Comparison of ENCODE assay signal across 8 cellular contexts in genomic region chr3:57227930-57228733, GRCh38. TPM values are rescaled to one million over a fixed set of nuclear protein-coding genes. Genes with fewer than 3 reads are reported as not detected.
A peak's percentile ranks its signal among the peaks of the same experiment; 100 is the strongest.
DNase-seq lines count a peak whose midpoint lies in the region; ATAC-seq and TF ChIP-seq lines count a peak whose summit lies in the region.

No MANE protein-coding gene starts in this region.

- peak overlapping the region; percentile 88 for H3K9ac ChIP-seq in GM23248

- H3K27ac Mint-ChIP-seq in activated CD4-positive, alpha-beta T cell treated with anti-CD3 and anti-CD28 coated beads for 36 hours: peak overlapping the region; percentile 78

- CTCF ChIA-PET in activated CD4-positive, alpha-beta T cell treated with anti-CD3 and anti-CD28 coated beads for 36 hours (lab: Charles Lee): interaction anchor here (0.7 to 1.4 kb wide), 4 partner anchors 14 to 108 kb away, joined by 3 to 4 read pairs (median 4); no protein-coding TSS in a partner anchor

- H3K36me3 Mint-ChIP-seq in activated CD4-positive, alpha-beta T cell treated with anti-CD3 and anti-CD28 coated beads for 36 hours (ENCODE audit: low read depth): no peaks in the 10 kb centered on the region

- peak overlapping the region; percentile 92 for H3K4me3 ChIP-seq in GM06990 (replicated peaks; ENCODE audit: low read depth, low read length)
- peak overlapping the region; percentile 87 for H3K4me3 ChIP-seq in GM23248
- H3K4me3 ChIP-seq in LNCaP clone FGC (ENCODE audit: low read depth, low read length): peak overlapping the region; percentile 77
- peak overlapping the region; percentile 86 for H3K4me3 ChIP-seq in choroid plexus epithelial cell (ENCODE audit: low read depth, low read length)
- peak overlapping the region; percentile 61 for H3K4me3 ChIP-seq in kidney epithelial cell (ENCODE audit: low read depth, low read length)

- intact Hi-C loops in activated CD4-positive, alpha-beta T cell treated with anti-CD3 and anti-CD28 coated beads for 36 hours (cut with DNase I, micrococcal nuclease): loop anchor here (1.0 to 10.0 kb wide), 13 partner anchors 58 to 1264 kb away; partner anchors contain the start of genes ARF4 (in 2 of the 2), DENND6A (in 2 of the 2), CCDC66 (in 1 of the 2) and HTD2 (in 1 of the 2)

- H3F3A ChIP-seq in GM23248 (ENCODE audit: insufficient read depth): peaks cover 29% of the 10 kb centered on the region

- H2AFZ ChIP-seq in GM23248: peak overlapping the region; percentile 89

- in situ Hi-C loops in GM23248 (cut with MboI): loop anchor here (10.0 kb wide), 1 partner anchor 133 kb away; no protein-coding TSS in a partner anchor

- peaks cover 52% of the 10 kb centered on the region for H3K79me2 ChIP-seq in GM23248 (ENCODE audit: insufficient read depth)

- H3K36me3 ChIP-seq in GM06990 (ENCODE audit: control insufficient read depth, insufficient read depth, low read length) (no peaks in the 10 kb centered on the region), GM23248 (ENCODE audit: low read depth) (no peaks in the 10 kb centered on the region), kidney epithelial cell (ENCODE audit: control insufficient read depth, insufficient read depth, low read length) (no peaks in the 10 kb centered on the region)

- H3K27ac ChIP-seq in GM23248: peak overlapping the region; percentile 75

- no peaks in the 10 kb centered on the region for H3K27me3 ChIP-seq in GM06990 (replicated peaks; ENCODE audit: control insufficient read depth, insufficient read depth, low read length)
- H3K27me3 ChIP-seq in GM23248 (replicated peaks; ENCODE audit: insufficient read depth): no peaks in the 10 kb centered on the region
- no peaks in the 10 kb centered on the region for H3K27me3 ChIP-seq in kidney epithelial cell (ENCODE audit: control insufficient read depth, insufficient read depth, low read length)

- TF ChIP-seq CTCF in GM06990 (IDR thresholded peaks at IDR 0.05; ENCODE audit: insufficient read depth, low read length, poor library complexity, severe bottlenecking): no peak
- no peak for TF ChIP-seq CTCF in LNCaP clone FGC (IDR thresholded peaks at IDR 0.05; ENCODE audit: control insufficient read depth, extremely low read depth, insufficient read depth)
- TF ChIP-seq CTCF in choroid plexus epithelial cell (conservative IDR thresholded peaks at IDR 0.05; ENCODE audit: low read depth, low read length): no peak
- no peak for TF ChIP-seq CTCF in kidney epithelial cell (IDR thresholded peaks at IDR 0.05; ENCODE audit: insufficient read depth, low read length, poor library complexity, severe bottlenecking)

- H3K9me3 ChIP-seq in GM23248 (ENCODE audit: low read depth): no peaks in the 10 kb centered on the region

- peaks cover 30% of the 10 kb centered on the region for H3K4me1 Mint-ChIP-seq in activated CD4-positive, alpha-beta T cell treated with anti-CD3 and anti-CD28 coated beads for 36 hours

- peak overlapping the region; percentile 90 for H3K4me2 ChIP-seq in GM23248 (ENCODE audit: unreplicated experiment)

- POLR2A ChIA-PET in activated CD4-positive, alpha-beta T cell treated with anti-CD3 and anti-CD28 coated beads for 36 hours (lab: Charles Lee): no interaction called here

- H3K9me2 ChIP-seq in GM23248 (ENCODE audit: insufficient read depth): no peaks in the 10 kb centered on the region

- H3K27me3 Mint-ChIP-seq in activated CD4-positive, alpha-beta T cell treated with anti-CD3 and anti-CD28 coated beads for 36 hours: no peaks in the 10 kb centered on the region

- peak; percentile 31 for ATAC-seq in activated CD4-positive, alpha-beta T cell treated with anti-CD3 and anti-CD28 coated beads for 36 hours

- H3K9me3 Mint-ChIP-seq in activated CD4-positive, alpha-beta T cell treated with anti-CD3 and anti-CD28 coated beads for 36 hours (ENCODE audit: low read depth): no peaks in the 10 kb centered on the region

- DNase-seq in GM06990 (ENCODE audit: extremely low read depth, insufficient read length) (peak; percentile 72), GM23248 (peak; percentile 76), LNCaP clone FGC (ENCODE audit: low read depth) (no peak), choroid plexus epithelial cell (ENCODE audit: low read depth) (peak; percentile 68), kidney epithelial cell (ENCODE audit: low read depth) (peak; percentile 7), DMS153 (lab: John Stamatoyannopoulos, UW) (no peak)
- DNase-seq in activated CD4-positive, alpha-beta T cell treated with anti-CD3 and anti-CD28 coated beads for 36 hours: peak; percentile 70
- peak; percentile 8 to 24 (median 12) for DNase-seq in stimulated activated CD4-positive, alpha-beta T cell treated with anti-CD3 and anti-CD28 coated beads, Interleukin-12 subunit alpha, Interleukin-12 subunit beta, amount 100 ng/mL, for 48 hours (ENCODE audit: low read depth in 2 of 3, low spot score in 1 of 3)

- H3K4me1 ChIP-seq in GM23248 (ENCODE audit: insufficient read depth): peaks cover 32% of the 10 kb centered on the region

- peak overlapping the region; percentile 88 for H3K4me3 Mint-ChIP-seq in activated CD4-positive, alpha-beta T cell treated with anti-CD3 and anti-CD28 coated beads for 36 hours

- peaks cover 9% of the 10 kb centered on the region for H4K20me1 ChIP-seq in GM23248 (ENCODE audit: insufficient read depth)

- WGBS in GM23248 (ENCODE audit: low coverage in 1 of 2, low lambda C conversion rate in 2 of 2, missing lambda C conversion rate in 2 of 2), 2 experiments: 0 to 1% methylated on average over 59 to 63 of the region's 70 CpGs

RNA-seq across cellular contexts. Expression of gene APPL1, which starts 0.6 kb away (rescaled TPM):
- total RNA-seq in GM23248 (2014; rRNA removed; shearing (Covaris generic)): 35.6 and 38.2 TPM in 2 replicates
- polyA plus RNA-seq in GM23248 (2016; fragmentation: Nextera tagmentation; extraction: Ambion mirVana): 55.8 and 58.3 TPM in 2 replicates
- 10 to 100 TPM; 38.4 to 39.4 TPM for total RNA-seq in activated CD4-positive, alpha-beta T cell treated with anti-CD3 and anti-CD28 coated beads for 36 hours
- 25.9 and 30.9 TPM in 2 replicates for total RNA-seq in kidney epithelial cell

RNA-seq across cellular contexts. Expression of gene HESX1, which starts 28.4 kb away (rescaled TPM):
- not detected in 2 replicates for total RNA-seq in GM23248 (2014; rRNA removed; shearing (Covaris generic))
- polyA plus RNA-seq in GM23248 (2016; fragmentation: Nextera tagmentation; extraction: Ambion mirVana): 0.58 and 1.1 TPM in 2 replicates
- 1 to 10 TPM in 1 of 2 experiments, under 1 TPM in 1; 0.79 to 1.1 TPM for total RNA-seq in activated CD4-positive, alpha-beta T cell treated with anti-CD3 and anti-CD28 coated beads for 36 hours
- 2.9 and 3.8 TPM in 2 replicates for total RNA-seq in kidney epithelial cell

Comparison
In these comparisons a context has a peak if more than half of its experiments do, and no peak if none do; other contexts are left out.
1. DNase-seq: peak in GM06990 (single experiment), GM23248 (single experiment), activated CD4-positive, alpha-beta T cell treated with anti-CD3 and anti-CD28 coated beads for 36 hours (single experiment), choroid plexus epithelial cell (single experiment), kidney epithelial cell (single experiment) and stimulated activated CD4-positive, alpha-beta T cell treated with anti-CD3 and anti-CD28 coated beads, Interleukin-12 subunit alpha, Interleukin-12 subunit beta, amount 100 ng/mL, for 48 hours (3 of 3); none in LNCaP clone FGC (single experiment) and DMS153 (single experiment).
2. Peak in every context shown above with its lines, with median percentiles within 50 percentile points of each other: H3K4me3 ChIP-seq.